In the genomic region with DNA sequence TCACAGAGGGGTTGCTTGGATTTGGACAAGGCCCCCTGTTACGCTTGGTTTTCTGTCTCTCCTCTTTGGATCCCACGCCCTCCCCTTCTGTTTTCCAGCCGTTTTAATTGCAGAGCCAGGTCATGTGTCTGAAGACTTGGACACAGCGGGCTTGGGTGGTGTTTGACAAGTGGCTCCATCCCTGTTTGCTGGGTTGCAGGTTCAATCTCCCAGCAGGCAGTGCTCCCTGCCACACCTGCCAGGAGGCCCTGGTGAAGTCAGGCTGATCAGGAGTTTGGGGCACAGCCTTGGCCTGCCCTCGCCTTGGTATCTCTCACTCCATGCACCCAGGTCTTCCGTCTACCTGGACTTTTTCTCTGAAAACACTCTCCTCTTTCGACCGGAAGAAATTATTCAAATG, we compare ENCODE assay signal across 22 cellular contexts. TPM values are rescaled to one million over a fixed set of nuclear protein-coding genes. Genes with fewer than 3 reads are reported as not detected.
A peak's percentile ranks its signal among the peaks of the same experiment; 100 is the strongest.
DNase-seq lines count a peak whose midpoint lies in the region; ATAC-seq and TF ChIP-seq lines count a peak whose summit lies in the region.
"Had no signal": no experiment of that assay in that cellular context is flagged by ENCODE, and none has a peak within 500 bp of the region (broad histone marks: within the 10 kb centered on the region; RNA-seq: fewer than 3 reads in every experiment).

No MANE protein-coding gene starts in this region.

- no peaks in the 10 kb centered on the region for H3K27me3 Mint-ChIP-seq in endodermal cell (ENCODE audit: insufficient read depth)
- H3K27me3 Mint-ChIP-seq: CD4-positive, alpha-beta T cell had no signal

- H3K9me3 Mint-ChIP-seq in endodermal cell = peaks cover 4% of the 10 kb centered on the region
- H3K9me3 Mint-ChIP-seq: CD4-positive, alpha-beta T cell had no signal

- no peak overlapping the region for H3K4me3 Mint-ChIP-seq in endodermal cell
- H3K4me3 Mint-ChIP-seq: CD4-positive, alpha-beta T cell; H9 had no signal

- no peak overlapping the region for H3K4me3 ChIP-seq in left lung
- H3K4me3 ChIP-seq in sigmoid colon = no peak overlapping the region
- H3K4me3 ChIP-seq in endodermal cell (ENCODE audit: low read length) = no peak overlapping the region
- H3K4me3 ChIP-seq in prostate gland = no peak overlapping the region
- H3K4me3 ChIP-seq: BLaER1 treated with 17β-estradiol and CSF1 and Interleukin-3, amounts not matched to agents 10 nM and 100 nM; MG63 had no signal

- peak; percentile 3 for DNase-seq in left cardiac atrium
- no peak for DNase-seq in Right ventricle myocardium inferior (ENCODE audit: missing footprints)
- peak; percentile 10 for DNase-seq in NCI-H69 (lab: John Stamatoyannopoulos, UW)
- peak; percentile 17 to 50 for DNase-seq in left lung
- DNase-seq in sigmoid colon = peak; percentile 36
- DNase-seq in endodermal cell = no peak
- no peak for DNase-seq in NCI-H2227 treated with DMSO at 0.1 percent for 48 hours (lab: John Stamatoyannopoulos, UW)
- DNase-seq in prostate gland (ENCODE audit: low spot score) = no peak
- DNase-seq: COR-L47, DMS53, H9, KG1, MG63, NCI-H2081, NCI-H2171, NCI-H345, NCI-H510A treated with DMSO at 0.1 percent for 48 hours, NCI-H774, PC-3, SHP77 treated with DMSO at 0.1 percent for 48 hours had no signal

- H3K36me3 ChIP-seq in left lung = no peaks in the 10 kb centered on the region
- no peaks in the 10 kb centered on the region for H3K36me3 ChIP-seq in sigmoid colon
- H3K36me3 ChIP-seq in endodermal cell (ENCODE audit: control insufficient read depth, insufficient read depth, low read length) = no peaks in the 10 kb centered on the region
- H3K36me3 ChIP-seq in prostate gland = no peaks in the 10 kb centered on the region
- H3K36me3 ChIP-seq: BLaER1 treated with 17β-estradiol and CSF1 and Interleukin-3, amounts not matched to agents 10 nM and 100 nM; MG63 had no signal

- TF ChIP-seq CTCF in left lung (IDR thresholded peaks at IDR 0.05) (no peak), sigmoid colon (IDR thresholded peaks at IDR 0.05) (no peak), endodermal cell (conservative IDR thresholded peaks at IDR 0.05) (no peak), prostate gland (IDR thresholded peaks at IDR 0.05) (no peak)

- no peak for ATAC-seq in left cardiac atrium
- ATAC-seq in Right ventricle myocardium inferior = no peak
- ATAC-seq in left lung = no peak
- ATAC-seq: PC-3 had no signal

- H3K36me3 Mint-ChIP-seq in endodermal cell (ENCODE audit: low read depth) = no peaks in the 10 kb centered on the region

- H3K9me3 ChIP-seq in left lung (no peaks in the 10 kb centered on the region), sigmoid colon (no peaks in the 10 kb centered on the region), endodermal cell (ENCODE audit: control insufficient read depth, low read length) (no peaks in the 10 kb centered on the region), prostate gland (no peaks in the 10 kb centered on the region)
- H3K9me3 ChIP-seq: BLaER1 treated with 17β-estradiol and CSF1 and Interleukin-3, amounts not matched to agents 10 nM and 100 nM; MG63 had no signal

- H3K4me1 Mint-ChIP-seq in endodermal cell = peaks cover 18% of the 10 kb centered on the region

- no peaks in the 10 kb centered on the region for H3K27me3 ChIP-seq in left lung
- peaks cover 0 to 24% (median 2%) of the 10 kb centered on the region in 3 donors for H3K27me3 ChIP-seq in sigmoid colon
- H3K27me3 ChIP-seq in endodermal cell (ENCODE audit: control insufficient read depth, insufficient read depth, low read length, poor library complexity, severe bottlenecking) = no peaks in the 10 kb centered on the region
- H3K27me3 ChIP-seq in prostate gland (replicated peaks; ENCODE audit: insufficient read depth) = no peaks in the 10 kb centered on the region
- H3K27me3 ChIP-seq: MG63 had no signal

- peaks cover 0 to 9% of the 10 kb centered on the region in 2 donors for H3K4me1 ChIP-seq in left lung
- peaks cover 0 to 16% (median 7%) of the 10 kb centered on the region in 4 donors for H3K4me1 ChIP-seq in sigmoid colon
- peaks cover 7% of the 10 kb centered on the region for H3K4me1 ChIP-seq in endodermal cell (ENCODE audit: control insufficient read depth, insufficient read depth, low read length)
- no peaks in the 10 kb centered on the region for H3K4me1 ChIP-seq in prostate gland (replicated peaks)

- H3K9ac ChIP-seq in endodermal cell (ENCODE audit: extremely low read depth, low read length, poor library complexity, severe bottlenecking) = no peak overlapping the region
- H3K9ac ChIP-seq: BLaER1 treated with 17β-estradiol and CSF1 and Interleukin-3, amounts not matched to agents 10 nM and 100 nM had no signal

- no peak overlapping the region for H3K27ac Mint-ChIP-seq in endodermal cell
- H3K27ac Mint-ChIP-seq: CD4-positive, alpha-beta T cell; H9 had no signal

- WGBS in sigmoid colon, 2 donors = 80 to 84% methylated on average over 8 of the region's 8 CpGs
- WGBS in endodermal cell (ENCODE audit: insufficient coverage in 1 of 2, insufficient read length in 1 of 2), 2 experiments = 95 to 96% methylated on average over 7 to 8 of the region's 8 CpGs
- 90% methylated on average over 8 of the region's 8 CpGs for WGBS in prostate gland

- intact Hi-C loops in left cardiac atrium (cut with DNase I) (no loop called here), Right ventricle myocardium inferior (cut with DNase I) (no loop called here), left lung (cut with DNase I) (no loop called here), sigmoid colon (cut with DNase I) (no loop called here), prostate gland (cut with DNase I) (no loop called here)

- H3K27ac ChIP-seq in left lung (no peak overlapping the region), sigmoid colon (no peak overlapping the region), endodermal cell (ENCODE audit: low read depth, low read length) (no peak overlapping the region), prostate gland (no peak overlapping the region)
- H3K27ac ChIP-seq: BLaER1 treated with 17β-estradiol and CSF1 and Interleukin-3, amounts not matched to agents 10 nM and 100 nM had no signal

- TF ChIP-seq EP300 in sigmoid colon (IDR thresholded peaks at IDR 0.05) = no peak

- no peak for TF ChIP-seq POLR2A in sigmoid colon (IDR thresholded peaks at IDR 0.05)
- no peak for TF ChIP-seq POLR2A in prostate gland (IDR thresholded peaks at IDR 0.05)

RNA-seq across cellular contexts. Expression of a gene that starts 59.0 kb away (rescaled TPM):
- total RNA-seq in left cardiac atrium = 10 to 100 TPM; 18.6 to 20.4 TPM
- total RNA-seq in Right ventricle myocardium inferior = 29.6 TPM
- total RNA-seq in left lung = 10 to 100 TPM; 48.8 to 64.6 TPM
- 10 to 100 TPM in 2 of 4 donors, 1 to 10 TPM in 2; 7.5 to 29.6 (median 13.0) TPM for total RNA-seq in sigmoid colon
- polyA plus RNA-seq in sigmoid colon = 10 to 100 TPM in 1 of 3 donors, 1 to 10 TPM in 1, under 1 TPM in 1; 0.60 to 15.3 (median 3.5) TPM
- 10 to 100 TPM; 66.3 to 79.4 TPM for total RNA-seq in endodermal cell
- polyA plus RNA-seq in endodermal cell (2013, experiment 1 of 2) = 64.5 TPM
- polyA plus RNA-seq in endodermal cell (2013, experiment 2 of 2) = 61.1 TPM
- total RNA-seq in prostate gland = 10 to 100 TPM; 17.0 to 49.5 TPM

Comparison
In these comparisons a context has a peak if more than half of its experiments do, and no peak if none do; other contexts are left out.
1. DNase-seq: peak in left cardiac atrium (single experiment), NCI-H69 (single experiment), left lung (2 of 2) and sigmoid colon (single experiment); none in Right ventricle myocardium inferior (single experiment), endodermal cell (single experiment), NCI-H2227 treated with DMSO at 0.1 percent for 48 hours (single experiment) and prostate gland (single experiment).